In the genomic region with DNA sequence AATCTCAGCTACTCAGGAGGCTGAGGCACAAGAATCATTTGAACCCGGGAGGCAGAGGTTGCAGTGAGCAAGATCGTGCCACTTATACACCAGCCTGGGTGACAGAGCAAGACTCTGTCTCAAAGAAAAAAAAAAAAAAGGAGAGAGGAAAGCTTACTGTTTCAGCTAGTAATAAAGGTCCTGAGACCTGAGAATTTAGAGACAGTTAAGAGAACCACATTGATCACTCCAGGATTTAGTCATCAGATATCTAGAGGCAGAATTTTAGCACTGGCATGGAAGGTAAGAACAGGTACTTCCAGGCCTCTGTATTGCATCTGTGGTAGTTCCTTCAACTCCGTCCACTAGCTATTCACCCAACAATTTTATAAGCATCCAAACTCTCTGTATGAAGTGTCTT, we compare ENCODE assay signal across 22 cellular contexts.
"Had no signal": no experiment of that assay in that cellular context is flagged by ENCODE, and none has a peak within 500 bp of the region (broad histone marks: within the 10 kb centered on the region; RNA-seq: fewer than 3 reads in every experiment).

No MANE protein-coding gene starts in this region.

- DNase-seq: IMR-90, Karpas-422, KG1, MG63, NCI-H1092, NCI-H1105 treated with DMSO at 0.1 percent for 48 hours, NCI-H1417 treated with DMSO at 0.1 percent for 48 hours, NCI-H146, NCI-H1694 treated with DMSO at 0.1 percent for 48 hours, NCI-H1930, NCI-H2081 treated with DMSO at 0.1 percent for 48 hours, NCI-H2171, NCI-H226, NCI-H446, NCI-H510A, NCI-H524 treated with DMSO at 0.1 percent for 48 hours, NCI-H69, NCI-H774, Right ventricle myocardium superior, RPMI8226, SIG-M5 had no signal

- ATAC-seq: HepG2 had no signal
